ENCODE assay signal across 21 cellular contexts in the genomic region with DNA sequence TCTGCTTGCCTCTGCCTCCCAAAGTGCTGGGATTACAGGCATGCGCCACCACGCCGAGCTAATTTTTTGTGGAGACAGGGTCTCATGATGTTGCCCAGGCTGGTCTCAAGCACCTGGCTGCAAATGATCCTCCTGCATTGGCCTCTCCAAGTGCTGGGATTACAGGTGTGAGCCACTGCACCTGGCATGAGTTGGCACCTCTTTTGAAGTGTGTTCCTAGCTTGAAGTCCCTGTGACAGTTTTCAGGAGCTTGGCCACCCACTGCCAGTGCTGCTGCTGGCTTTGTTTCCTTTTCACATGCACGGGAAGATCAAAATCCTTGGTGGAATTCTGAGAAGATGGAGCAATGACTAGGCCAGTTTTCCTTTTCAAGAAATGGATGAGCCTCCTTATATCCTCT.
DNase-seq lines count a peak whose midpoint lies in the region; ATAC-seq, FAIRE-seq and TF ChIP-seq lines count a peak whose summit lies in the region.
"Had no signal": no experiment of that assay in that cellular context is flagged by ENCODE, and none has a peak within 500 bp of the region (broad histone marks: within the 10 kb centered on the region; RNA-seq: fewer than 3 reads in every experiment).

No MANE protein-coding gene starts in this region.

- no peaks in the 10 kb centered on the region for H3K9me3 ChIP-seq in body of pancreas
- H3K9me3 ChIP-seq in pancreas, result no peaks in the 10 kb centered on the region
- H3K9me3 ChIP-seq: A549, HAP-1 had no signal

- DNase-seq in NCI-H2029 (lab: John Stamatoyannopoulos, UW) (peak; percentile 1), NCI-H2029 treated with DMSO at 0.1 percent for 48 hours (lab: John Stamatoyannopoulos, UW) (no peak), COLO668 (lab: John Stamatoyannopoulos, UW; ENCODE audit: unreplicated experiment) (peak; percentile 3), body of pancreas (peak; percentile 59 to 78 (median 67)), pancreas (peak in 3 of 6 donors; percentile 31 to 66 (median 60)), NCI-H2107 treated with DMSO at 0.1 percent for 48 hours (lab: John Stamatoyannopoulos, UW; ENCODE audit: unreplicated experiment) (no peak)
- DNase-seq: AML-193; CD8-positive, alpha-beta T cell; COR-L47; DMS 273 treated with DMSO at 0.1 percent for 48 hours; DMS79; GDM1; GM23248; IMR-90 had no signal

- no peak for FAIRE-seq in pancreas (lab: Jason Lieb, UNC)
- FAIRE-seq: A549, GM12892, GM18507, HTR-8/SVneo had no signal

- H3K27me3 ChIP-seq in body of pancreas, result no peaks in the 10 kb centered on the region
- H3K27me3 ChIP-seq in pancreas, result no peaks in the 10 kb centered on the region

- intact Hi-C loops in body of pancreas (cut with DNase I), result no loop called here
- intact Hi-C loops in pancreas (cut with DNase I), result no loop called here

- TF ChIP-seq CTCF in body of pancreas (IDR thresholded peaks at IDR 0.05), result no peak
- TF ChIP-seq CTCF in pancreas (IDR thresholded peaks at IDR 0.05), result no peak

- H3K4me1 ChIP-seq in body of pancreas (peaks cover 30% of the 10 kb centered on the region), pancreas (peaks cover 0 to 14% (median 8%) of the 10 kb centered on the region in 3 donors)

- peak; percentile 74 for ATAC-seq in body of pancreas
- ATAC-seq in pancreas, result peak; percentile 51 to 78 (median 77)
- no peak for ATAC-seq in HG02588 (IDR thresholded peaks at IDR 0.05; ENCODE audit: unreplicated experiment)
- ATAC-seq: A549; CD8-positive, alpha-beta T cell had no signal

- no peak for TF ChIP-seq POLR2A in body of pancreas (IDR thresholded peaks at IDR 0.05)

- H3K27ac ChIP-seq in body of pancreas, result no peak overlapping the region
- no peak overlapping the region for H3K27ac ChIP-seq in pancreas
- H3K27ac ChIP-seq: 22Rv1, GM23248 had no signal

- H3K36me3 ChIP-seq in body of pancreas (replicated peaks in 1 of 2; ENCODE audit: insufficient read depth in 1 of 2, low read depth in 2 of 2) (peaks cover 0 to 2% of the 10 kb centered on the region in 2 donors), pancreas (peaks cover 0 to 33% (median 0%) of the 10 kb centered on the region in 3 donors)

- H3K4me3 ChIP-seq in body of pancreas (no peak overlapping the region), pancreas (no peak overlapping the region)
- H3K4me3 ChIP-seq: A549, GM23248, HAP-1 had no signal

- 65 to 77% methylated on average over 4 of the region's 4 CpGs for WGBS in body of pancreas, 2 donors
- 72 to 78% methylated on average over 4 of the region's 4 CpGs for WGBS in pancreas, 2 donors

Comparison
In these comparisons a context has a peak if more than half of its experiments do, and no peak if none do; other contexts are left out.
1. DNase-seq: peak in NCI-H2029 (single experiment), COLO668 (single experiment) and body of pancreas (4 of 4); none in NCI-H2029 treated with DMSO at 0.1 percent for 48 hours (single experiment) and NCI-H2107 treated with DMSO at 0.1 percent for 48 hours (single experiment).